ENCODE assay signal across 13 cellular contexts in the genomic region with DNA sequence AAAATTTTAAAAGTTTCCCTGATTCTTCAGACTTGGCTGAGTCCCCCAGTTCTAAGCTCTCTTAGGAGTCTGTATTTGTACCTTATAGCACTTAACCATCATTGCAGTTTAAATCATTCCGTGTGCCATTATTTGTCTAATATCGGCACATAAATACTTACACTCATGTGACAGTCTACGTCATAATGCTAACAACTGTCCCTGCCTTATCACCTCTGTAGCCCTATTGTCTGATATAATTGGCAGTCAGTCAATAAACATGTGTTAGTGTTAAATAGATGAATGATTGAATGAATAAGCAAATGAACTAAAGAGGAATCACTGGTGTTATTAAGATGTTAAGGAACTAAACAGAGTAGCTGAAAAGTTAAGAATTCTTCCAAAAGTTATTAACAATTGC.
DNase-seq lines count a peak whose midpoint lies in the region; ATAC-seq and TF ChIP-seq lines count a peak whose summit lies in the region.
"Had no signal": no experiment of that assay in that cellular context is flagged by ENCODE, and none has a peak within 500 bp of the region (broad histone marks: within the 10 kb centered on the region; RNA-seq: fewer than 3 reads in every experiment).

No MANE protein-coding gene starts in this region.

- no peaks in the 10 kb centered on the region for H3K36me3 Mint-ChIP-seq in stimulated activated naive CD8-positive, alpha-beta T cell treated with anti-CD3 and anti-CD28 coated beads, Interleukin-15, Interleukin-2, amounts not matched to agents 100 ng/mL and 50 ng/mL, for 24 hours (ENCODE audit: low read depth)
- H3K36me3 Mint-ChIP-seq in chondrocyte (ENCODE audit: low read depth) = peaks cover 5% of the 10 kb centered on the region

- no peaks in the 10 kb centered on the region for H3F3A ChIP-seq in smooth muscle cell (ENCODE audit: low read depth)

- no peaks in the 10 kb centered on the region for H3K79me2 ChIP-seq in smooth muscle cell (ENCODE audit: low read depth)

- H4K20me1 ChIP-seq in smooth muscle cell (ENCODE audit: low read depth) = no peaks in the 10 kb centered on the region

- no peak for DNase-seq in stimulated activated naive CD8-positive, alpha-beta T cell treated with anti-CD3 and anti-CD28 coated beads, Interleukin-15, amount 100 ng/mL, for 72 hours
- DNase-seq in chondrocyte (ENCODE audit: low spot score) = no peak
- no peak for DNase-seq in smooth muscle cell (lab: John Stamatoyannopoulos, UW; ENCODE audit: unreplicated experiment)
- DNase-seq: anterior cingulate cortex, H7, NCI-H2029 treated with DMSO at 0.1 percent for 48 hours, NCI-H774 had no signal

- H3K9ac ChIP-seq in smooth muscle cell (ENCODE audit: low read depth) = no peak overlapping the region

- peaks cover 4% of the 10 kb centered on the region for H3K27me3 ChIP-seq in smooth muscle cell (ENCODE audit: low read depth)

- no peak overlapping the region for H3K4me3 Mint-ChIP-seq in stimulated activated naive CD8-positive, alpha-beta T cell treated with anti-CD3 and anti-CD28 coated beads, Interleukin-15, Interleukin-2, amounts not matched to agents 100 ng/mL and 50 ng/mL, for 24 hours
- H3K4me3 Mint-ChIP-seq in stimulated activated naive CD8-positive, alpha-beta T cell treated with anti-CD3 and anti-CD28 coated beads, Interleukin-15, amount 100 ng/mL, for 72 hours = peak overlapping the region in 1 of 2 donors; percentile 46
- H3K4me3 Mint-ChIP-seq in chondrocyte (ENCODE audit: unreplicated experiment) = no peak overlapping the region
- H3K4me3 Mint-ChIP-seq: T-helper 1 cell treated with Interleukin-12 subunit alpha and Interleukin-12 subunit beta and Interleukin-4 antibody, amounts not matched to agents 30 μg/mL and 1 μg/mL, for 36 hours had no signal

- H3K9me3 ChIP-seq in smooth muscle cell (replicated peaks; ENCODE audit: low read depth) = no peaks in the 10 kb centered on the region

- 95% methylated on average over 3 of the region's 3 CpGs for WGBS in smooth muscle cell (ENCODE audit: low lambda C conversion rate)

- no peak overlapping the region for H3K27ac ChIP-seq in smooth muscle cell (ENCODE audit: low read depth)

- no peak overlapping the region for H3K4me2 ChIP-seq in smooth muscle cell

- no peak for TF ChIP-seq CTCF in chondrocyte (IDR thresholded peaks at IDR 0.05)
- TF ChIP-seq CTCF in smooth muscle cell (IDR thresholded peaks at IDR 0.05; ENCODE audit: borderline replicate concordance, insufficient read depth, poor library complexity, severe bottlenecking) = no peak

- no peaks in the 10 kb centered on the region for H3K9me3 Mint-ChIP-seq in stimulated activated naive CD8-positive, alpha-beta T cell treated with anti-CD3 and anti-CD28 coated beads, Interleukin-15, Interleukin-2, amounts not matched to agents 100 ng/mL and 50 ng/mL, for 24 hours
- H3K9me3 Mint-ChIP-seq in stimulated activated naive CD8-positive, alpha-beta T cell treated with anti-CD3 and anti-CD28 coated beads, Interleukin-15, amount 100 ng/mL, for 72 hours = peaks cover 13 to 15% of the 10 kb centered on the region in 2 donors
- H3K9me3 Mint-ChIP-seq in chondrocyte (ENCODE audit: low read depth) = no peaks in the 10 kb centered on the region

- H3K4me3 ChIP-seq in smooth muscle cell = no peak overlapping the region

- peaks cover 52% of the 10 kb centered on the region for H3K4me1 Mint-ChIP-seq in stimulated activated naive CD8-positive, alpha-beta T cell treated with anti-CD3 and anti-CD28 coated beads, Interleukin-15, Interleukin-2, amounts not matched to agents 100 ng/mL and 50 ng/mL, for 24 hours (ENCODE audit: low read depth)
- H3K4me1 Mint-ChIP-seq in stimulated activated naive CD8-positive, alpha-beta T cell treated with anti-CD3 and anti-CD28 coated beads, Interleukin-15, amount 100 ng/mL, for 72 hours = peaks cover 30% of the 10 kb centered on the region
- H3K4me1 Mint-ChIP-seq in chondrocyte (ENCODE audit: low read depth) = peaks cover 13% of the 10 kb centered on the region

- no peaks in the 10 kb centered on the region for H3K36me3 ChIP-seq in smooth muscle cell (ENCODE audit: low read depth)

- no peaks in the 10 kb centered on the region for H3K27me3 Mint-ChIP-seq in stimulated activated naive CD8-positive, alpha-beta T cell treated with anti-CD3 and anti-CD28 coated beads, Interleukin-15, Interleukin-2, amounts not matched to agents 100 ng/mL and 50 ng/mL, for 24 hours
- H3K27me3 Mint-ChIP-seq in stimulated activated naive CD8-positive, alpha-beta T cell treated with anti-CD3 and anti-CD28 coated beads, Interleukin-15, amount 100 ng/mL, for 72 hours = no peaks in the 10 kb centered on the region
- H3K27me3 Mint-ChIP-seq in chondrocyte (ENCODE audit: low read depth) = no peaks in the 10 kb centered on the region

- H3K4me1 ChIP-seq in smooth muscle cell (ENCODE audit: low read depth) = no peaks in the 10 kb centered on the region

- ATAC-seq in stimulated activated naive CD8-positive, alpha-beta T cell treated with anti-CD3 and anti-CD28 coated beads, Interleukin-15, amount 100 ng/mL, for 72 hours = no peak
- ATAC-seq in HG03571 (IDR thresholded peaks at IDR 0.05; ENCODE audit: unreplicated experiment) (peak; percentile 4), HG03135 (IDR thresholded peaks at IDR 0.05; ENCODE audit: unreplicated experiment) (no peak), HG02678 (IDR thresholded peaks at IDR 0.05; ENCODE audit: unreplicated experiment) (no peak), GM19463 (IDR thresholded peaks at IDR 0.05; ENCODE audit: unreplicated experiment) (no peak)

- no peak overlapping the region for H2AFZ ChIP-seq in smooth muscle cell (ENCODE audit: low read depth)

- H3K27ac Mint-ChIP-seq in stimulated activated naive CD8-positive, alpha-beta T cell treated with anti-CD3 and anti-CD28 coated beads, Interleukin-15, Interleukin-2, amounts not matched to agents 100 ng/mL and 50 ng/mL, for 24 hours = peak overlapping the region; percentile 13
- peak overlapping the region in 1 of 2 donors; percentile 72 for H3K27ac Mint-ChIP-seq in stimulated activated naive CD8-positive, alpha-beta T cell treated with anti-CD3 and anti-CD28 coated beads, Interleukin-15, amount 100 ng/mL, for 72 hours
- peak overlapping the region; percentile 8 for H3K27ac Mint-ChIP-seq in chondrocyte (ENCODE audit: unreplicated experiment)
